In genomic region chr4:112706840-112707207, GRCh38 we compare ENCODE assay signal across 10 cellular contexts.
DNase-seq lines count a peak whose midpoint lies in the region; ATAC-seq, FAIRE-seq and TF ChIP-seq lines count a peak whose summit lies in the region.
"Had no signal": no experiment of that assay in that cellular context is flagged by ENCODE, and none has a peak within 500 bp of the region (broad histone marks: within the 10 kb centered on the region; RNA-seq: fewer than 3 reads in every experiment).

No MANE protein-coding gene starts in this region.

- no peaks in the 10 kb centered on the region; the same call in 1 of the 2 replicates for H3F3A ChIP-seq in PC-9 (ENCODE audit: insufficient read depth, low read depth)

- no peak for ATAC-seq in activated CD4-positive, alpha-beta T cell treated with anti-CD3 and anti-CD28 coated beads for 36 hours
- ATAC-seq in right cardiac atrium (no peak), HG03442 (IDR thresholded peaks at IDR 0.05; ENCODE audit: unreplicated experiment) (no peak)

- H3K4me3 ChIP-seq in PC-9 (peak overlapping the region; percentile 63; the same call in 1 of the 2 replicates), right cardiac atrium (ENCODE audit: low read length) (peak overlapping the region; percentile 58), stomach (peak overlapping the region; percentile 53 to 65 (median 60))

- no peak for DNase-seq in activated CD4-positive, alpha-beta T cell treated with anti-CD3 and anti-CD28 coated beads for 36 hours
- DNase-seq in activated CD4-positive, alpha-beta T cell treated with anti-CD3 and anti-CD28 coated beads, Interleukin-2, amount 50 U/mL, for 1 hour: no peak
- no peak for DNase-seq in PC-9
- no peak for DNase-seq in right cardiac atrium
- DNase-seq in stomach: no peak
- no peak for DNase-seq in H54 (ENCODE audit: insufficient read length, low spot score)
- no peak for DNase-seq in occipital lobe (lab: John Stamatoyannopoulos, UW)
- DNase-seq: foreskin melanocyte, NCI-H1417 treated with DMSO at 0.1 percent for 48 hours had no signal

- H3K9me3 ChIP-seq in PC-9 (ENCODE audit: insufficient read depth, low read depth): no peaks in the 10 kb centered on the region
- H3K9me3 ChIP-seq in right cardiac atrium (ENCODE audit: control insufficient read depth, low read length): no peaks in the 10 kb centered on the region
- no peaks in the 10 kb centered on the region for H3K9me3 ChIP-seq in stomach

- peak overlapping the region; percentile 73 for H3K4me3 Mint-ChIP-seq in activated CD4-positive, alpha-beta T cell treated with anti-CD3 and anti-CD28 coated beads for 36 hours

- BruUV-seq in PC-9 (replicated peaks; lab: Mats Ljungman, UMichigan): no TSS peak

- H3K4me1 ChIP-seq in PC-9 (replicated peaks; ENCODE audit: insufficient read depth) (0 out of 2 replicates have a peak, but pooled peaks cover 6% of the 10 kb centered on the region), right cardiac atrium (ENCODE audit: control insufficient read depth, insufficient read depth, low read length) (no peaks in the 10 kb centered on the region), stomach (peaks cover 7 to 22% (median 16%) of the 10 kb centered on the region in 4 donors)

- WGBS in right cardiac atrium: 8% methylated on average over 4 of the region's 4 CpGs
- WGBS in stomach, 5 donors: 3 to 10% (median 8%) methylated on average over 4 of the region's 4 CpGs

- H3K27ac ChIP-seq in PC-9: no peak overlapping the region
- H3K27ac ChIP-seq in right cardiac atrium (ENCODE audit: low read length): peak overlapping the region; percentile 21
- no peak overlapping the region for H3K27ac ChIP-seq in stomach

- POLR2A ChIA-PET in activated CD4-positive, alpha-beta T cell treated with anti-CD3 and anti-CD28 coated beads for 36 hours (lab: Charles Lee): no interaction called here
- POLR2A ChIA-PET in PC-9 (lab: Charles Lee; ENCODE audit: unreplicated experiment): no interaction called here

- H3K4me1 Mint-ChIP-seq in activated CD4-positive, alpha-beta T cell treated with anti-CD3 and anti-CD28 coated beads for 36 hours: peaks cover 19% of the 10 kb centered on the region

- no peaks in the 10 kb centered on the region for H3K9me2 ChIP-seq in PC-9 (ENCODE audit: insufficient read depth)

- TF ChIP-seq CTCF in PC-9 (conservative IDR thresholded peaks at IDR 0.05) (no peak), stomach (IDR thresholded peaks at IDR 0.05) (no peak)

- no peaks in the 10 kb centered on the region for H3K36me3 ChIP-seq in PC-9 (ENCODE audit: low read depth)
- H3K36me3 ChIP-seq in stomach: no peaks in the 10 kb centered on the region

- peaks cover 33% of the 10 kb centered on the region for H3K27me3 Mint-ChIP-seq in activated CD4-positive, alpha-beta T cell treated with anti-CD3 and anti-CD28 coated beads for 36 hours

- no peaks in the 10 kb centered on the region for H3K79me2 ChIP-seq in PC-9 (ENCODE audit: low read depth)

- H3K4me2 ChIP-seq in PC-9: peak overlapping the region; percentile 93

- TF ChIP-seq POLR2A in stomach (IDR thresholded peaks at IDR 0.05) (no peak), H54 (IDR thresholded peaks at IDR 0.05; ENCODE audit: low read depth, low read length) (no peak)

- CTCF ChIA-PET in activated CD4-positive, alpha-beta T cell treated with anti-CD3 and anti-CD28 coated beads for 36 hours (lab: Charles Lee): interaction anchor here (1.0 to 1.2 kb wide), 2 partner anchors 56 to 58 kb away, joined by 3 read pairs; no protein-coding TSS in a partner anchor
- CTCF ChIA-PET in PC-9 (lab: Charles Lee): interaction anchor here (1.0 kb wide), 1 partner anchor 13 kb away, joined by 3 read pairs; no protein-coding TSS in a partner anchor

- no peaks in the 10 kb centered on the region for H3K9me3 Mint-ChIP-seq in activated CD4-positive, alpha-beta T cell treated with anti-CD3 and anti-CD28 coated beads for 36 hours (ENCODE audit: low read depth)

- intact Hi-C loops in activated CD4-positive, alpha-beta T cell treated with anti-CD3 and anti-CD28 coated beads for 36 hours (cut with DNase I, micrococcal nuclease): no loop called here
- intact Hi-C loops in PC-9 (cut with micrococcal nuclease; ENCODE audit: unreplicated experiment) (loop anchor here (5.0 kb wide), 1 partner anchor 40 kb away; no protein-coding TSS in a partner anchor), right cardiac atrium (cut with DNase I) (no loop called here), stomach (cut with DNase I; ENCODE audit: low total_unique reads) (no loop called here)

- no peak for TF ChIP-seq EP300 in stomach (IDR thresholded peaks at IDR 0.05)

- no peak overlapping the region for H2AFZ ChIP-seq in PC-9

- no peak overlapping the region for H3K27ac Mint-ChIP-seq in activated CD4-positive, alpha-beta T cell treated with anti-CD3 and anti-CD28 coated beads for 36 hours

- H3K27me3 ChIP-seq in PC-9 (ENCODE audit: insufficient read depth, low read depth) (peaks cover 37% of the 10 kb centered on the region), right cardiac atrium (ENCODE audit: control insufficient read depth, insufficient read depth) (no peaks in the 10 kb centered on the region), stomach (peaks cover 0 to 58% (median 33%) of the 10 kb centered on the region in 3 donors)

- no peaks in the 10 kb centered on the region for H3K36me3 Mint-ChIP-seq in activated CD4-positive, alpha-beta T cell treated with anti-CD3 and anti-CD28 coated beads for 36 hours (ENCODE audit: low read depth)

- FAIRE-seq in H54 (lab: Jason Lieb, UNC): no peak

- H4K20me1 ChIP-seq in PC-9 (ENCODE audit: insufficient read depth): no peaks in the 10 kb centered on the region
